1 cellular context compared by ENCODE assay signal in genomic region chr19:47633996-47634395, GRCh38.
TF ChIP-seq lines count a peak whose summit lies in the region.

No MANE protein-coding gene starts in this region.

TF ChIP-seq in liver, 16 proteins besides CTCF, POLR2A, EP300 and RAD21 (continued from another document):
- no peak for TF ChIP-seq EGR1 (IDR thresholded peaks at IDR 0.05; ENCODE audit: low read depth in 2 of 2)
- no peak for TF ChIP-seq FOXA1 (IDR thresholded peaks at IDR 0.05)
